In the genomic region with DNA sequence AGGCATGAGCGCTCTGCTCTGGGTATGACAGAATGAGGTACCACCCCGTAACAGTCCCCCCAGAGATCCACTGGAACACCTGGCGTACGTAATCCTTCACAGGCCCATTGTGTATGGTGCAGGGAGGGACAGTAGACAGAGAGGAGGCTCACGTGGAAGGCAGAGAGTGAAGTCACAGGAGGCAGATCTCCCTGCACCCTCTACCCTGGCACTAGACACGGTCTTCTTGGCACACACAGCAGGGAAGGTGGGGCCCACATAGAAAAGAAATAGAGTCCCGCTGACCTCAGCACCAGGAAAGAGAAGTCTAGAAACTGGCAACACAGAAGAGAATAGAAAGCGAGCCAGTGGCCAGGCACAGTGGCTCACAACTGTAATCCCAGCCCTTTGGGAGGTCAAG, we compare ENCODE assay signal across 22 cellular contexts. TPM values are rescaled to one million over a fixed set of nuclear protein-coding genes. Genes with fewer than 3 reads are reported as not detected.
A peak's percentile ranks its signal among the peaks of the same experiment; 100 is the strongest.
DNase-seq lines count a peak whose midpoint lies in the region; ATAC-seq and TF ChIP-seq lines count a peak whose summit lies in the region.
"Had no signal": no experiment of that assay in that cellular context is flagged by ENCODE, and none has a peak within 500 bp of the region (broad histone marks: within the 10 kb centered on the region; RNA-seq: fewer than 3 reads in every experiment).

No MANE protein-coding gene starts in this region.

- H3K36me3 Mint-ChIP-seq in WTC11 (peaks cover 13% of the 10 kb centered on the region), memory B cell (peaks cover 43% of the 10 kb centered on the region)

- H3K4me1 Mint-ChIP-seq in WTC11 = 0 out of 2 replicates have a peak, but pooled peaks cover 3% of the 10 kb centered on the region
- peaks cover 19% of the 10 kb centered on the region for H3K4me1 Mint-ChIP-seq in memory B cell

- peaks cover 9% of the 10 kb centered on the region; the same call in 1 of the 2 replicates for H3K9me3 ChIP-seq in SK-N-SH
- peaks cover 0 to 9% of the 10 kb centered on the region in 2 donors for H3K9me3 ChIP-seq in transverse colon
- peaks cover 0 to 28% (median 7%) of the 10 kb centered on the region in 4 donors for H3K9me3 ChIP-seq in tibial nerve
- H3K9me3 ChIP-seq: SJCRH30 had no signal

- CTCF ChIA-PET in SK-N-SH (lab: Yijun Ruan, JAX) (no interaction called here), WTC11 (lab: Charles Lee) (no interaction called here)

- peak overlapping the region; percentile 85; the same call in 1 of the 2 replicates for H3K27ac Mint-ChIP-seq in WTC11
- no peak overlapping the region for H3K27ac Mint-ChIP-seq in memory B cell
- H3K27ac Mint-ChIP-seq: B cell had no signal

- no peak overlapping the region for H3K27ac ChIP-seq in SK-N-SH (ENCODE audit: low read depth in 2 of 2, low read length in 1 of 2)
- peak overlapping the region in 3 of 4 donors; percentile 8 to 62 (median 57) for H3K27ac ChIP-seq in transverse colon
- no peak overlapping the region for H3K27ac ChIP-seq in tibial nerve
- H3K27ac ChIP-seq: GM23248, SJCRH30 had no signal

- peaks cover 4% of the 10 kb centered on the region for H3F3A ChIP-seq in SK-N-SH (replicated peaks; ENCODE audit: insufficient read depth)

- WGBS in SK-N-SH (ENCODE audit: low lambda C conversion rate) = 95% methylated on average over 8 of the region's 8 CpGs
- WGBS in transverse colon (ENCODE audit: low coverage in 1 of 2), 2 donors = 88% methylated on average over 8 of the region's 8 CpGs; no CpG with 5 or more reads in 1 of the 2 donors
- WGBS in tibial nerve, 2 donors = 86 to 88% methylated on average over 8 of the region's 8 CpGs

- no peaks in the 10 kb centered on the region for H3K27me3 Mint-ChIP-seq in WTC11 (ENCODE audit: low read depth)
- no peaks in the 10 kb centered on the region for H3K27me3 Mint-ChIP-seq in memory B cell
- H3K27me3 Mint-ChIP-seq: B cell had no signal

- H2AFZ ChIP-seq in SK-N-SH (ENCODE audit: low read depth) = no peak overlapping the region
- H2AFZ ChIP-seq: GM23248 had no signal

- TF ChIP-seq EP300 in SK-N-SH (IDR thresholded peaks at IDR 0.05; ENCODE audit: borderline replicate concordance in 1 of 2, low read depth in 1 of 2, low read length in 1 of 2) = no peak
- TF ChIP-seq EP300 in transverse colon (IDR thresholded peaks at IDR 0.05; ENCODE audit: low read depth) = no peak
- TF ChIP-seq EP300 in tibial nerve (IDR thresholded peaks at IDR 0.05) = no peak

- H3K4me1 ChIP-seq in SK-N-SH (ENCODE audit: control insufficient read depth in 1 of 2, insufficient read depth in 2 of 2, low read depth in 1 of 2, low read length in 1 of 2) = no peaks in the 10 kb centered on the region
- peaks cover 0 to 20% (median 9%) of the 10 kb centered on the region in 4 donors for H3K4me1 ChIP-seq in transverse colon
- H3K4me1 ChIP-seq in tibial nerve = no peaks in the 10 kb centered on the region
- H3K4me1 ChIP-seq: SJCRH30 had no signal

- POLR2A ChIA-PET in SK-N-SH (lab: Yijun Ruan, JAX) = interaction anchor here (0.7 kb wide), 1 partner anchor 208 kb away, joined by 4 read pairs; no protein-coding TSS in a partner anchor
- POLR2A ChIA-PET in WTC11 (lab: Charles Lee) = no interaction called here

- peaks cover 8% of the 10 kb centered on the region for H3K9me3 Mint-ChIP-seq in WTC11
- peaks cover 7% of the 10 kb centered on the region for H3K9me3 Mint-ChIP-seq in memory B cell

- peaks cover 15% of the 10 kb centered on the region; the same call in 1 of the 2 replicates for H4K20me1 ChIP-seq in SK-N-SH (ENCODE audit: insufficient read depth)

- H3K9me2 ChIP-seq in SK-N-SH = no peaks in the 10 kb centered on the region

- no peak for TF ChIP-seq RAD21 in SK-N-SH (IDR thresholded peaks at IDR 0.05; ENCODE audit: low read length)

- H3K9ac ChIP-seq in SK-N-SH = no peak overlapping the region
- H3K9ac ChIP-seq: GM23248 had no signal

- TF ChIP-seq CTCF in SK-N-SH (IDR thresholded peaks at IDR 0.05) = no peak
- no peak for TF ChIP-seq CTCF in WTC11 (IDR thresholded peaks at IDR 0.05)
- no peak for TF ChIP-seq CTCF in transverse colon (IDR thresholded peaks at IDR 0.05)
- no peak for TF ChIP-seq CTCF in tibial nerve (IDR thresholded peaks at IDR 0.05)

- no peak for ATAC-seq in SK-N-SH treated with all-trans-retinoic acid at 6 μM for 48 hours
- ATAC-seq in WTC11 = no peak
- no peak for ATAC-seq in memory B cell (ENCODE audit: low read depth)
- ATAC-seq: K562, PC-3 had no signal

- intact Hi-C loops in transverse colon (cut with DNase I; ENCODE audit: low total_unique reads) = no loop called here

- TF ChIP-seq POLR2A in transverse colon (IDR thresholded peaks at IDR 0.05) (no peak), tibial nerve (IDR thresholded peaks at IDR 0.05) (no peak)

- peak; percentile 16 for DNase-seq in SK-N-SH
- no peak for DNase-seq in WTC11 (ENCODE audit: low spot score)
- DNase-seq in memory B cell (ENCODE audit: low spot score in 2 of 2) = no peak
- no peak for DNase-seq in transverse colon
- DNase-seq in KBM-7 = no peak
- no peak for DNase-seq in tibial nerve (ENCODE audit: low spot score in 2 of 2)
- DNase-seq in KG1 (lab: John Stamatoyannopoulos, UW) = no peak
- DNase-seq: 8988T, COR-L47, GDM1, GM23248, MV-4-11, NCI-H1417, NCI-H187, NCI-H226, NCI-H524 treated with DMSO at 0.1 percent for 48 hours, PC-3, RPMI8226, SJCRH30 had no signal

- peaks cover 81% of the 10 kb centered on the region for H3K79me2 ChIP-seq in SK-N-SH (ENCODE audit: insufficient read depth)

- in situ Hi-C loops in transverse colon (cut with MboI; ENCODE audit: low pct_ligation_motif_present in 1 of 4, low pct_unique_long_range_greater_than_20kb in 1 of 4, low sequenced_read_pairs in 3 of 4) = no loop called here
- in situ Hi-C loops in KBM-7 (cut with MboI; ENCODE audit: low pct_unique_long_range_greater_than_20kb, low sequenced_read_pairs) = no loop called here

- H3K4me3 Mint-ChIP-seq in WTC11 (no peak overlapping the region), memory B cell (peak overlapping the region; percentile 12)
- H3K4me3 Mint-ChIP-seq: B cell had no signal

- no peaks in the 10 kb centered on the region for H3K27me3 ChIP-seq in SK-N-SH (ENCODE audit: insufficient read depth)
- no peaks in the 10 kb centered on the region for H3K27me3 ChIP-seq in transverse colon
- H3K27me3 ChIP-seq in tibial nerve = no peaks in the 10 kb centered on the region
- H3K27me3 ChIP-seq: SJCRH30 had no signal

- H3K4me3 ChIP-seq in SK-N-SH (ENCODE audit: low read depth in 2 of 2, low read length in 1 of 2) (no peak overlapping the region), transverse colon (no peak overlapping the region), tibial nerve (no peak overlapping the region)
- H3K4me3 ChIP-seq: GM23248, K562, SJCRH30 had no signal

- H3K36me3 ChIP-seq in SK-N-SH (replicated peaks in 1 of 2; ENCODE audit: control insufficient read depth in 1 of 2, insufficient read depth in 2 of 2, low read length in 1 of 2) (peaks cover 19 to 76% of the 10 kb centered on the region in 2 experiments), transverse colon (peaks cover 0 to 54% (median 27%) of the 10 kb centered on the region in 4 donors), tibial nerve (peaks cover 12 to 99% (median 22%) of the 10 kb centered on the region in 3 donors)

- no peak overlapping the region for H3K4me2 ChIP-seq in SK-N-SH

TF ChIP-seq in SK-N-SH, 30 proteins besides CTCF, POLR2A, EP300 and RAD21 (continues in another document):
- TF ChIP-seq USF1 (IDR thresholded peaks at IDR 0.05; ENCODE audit: borderline replicate concordance, low read depth) = no peak

TF ChIP-seq in SK-N-SH treated with all-trans-retinoic acid at 6 μM for 48 hours, 23 proteins besides CTCF, POLR2A, EP300 and RAD21 (continues in another document):
- TF ChIP-seq ESRRG (CRISPR knock-in tag; IDR thresholded peaks at IDR 0.05) = no peak
- no peak for TF ChIP-seq GLIS3 (CRISPR knock-in tag; IDR thresholded peaks at IDR 0.05)
- no peak for TF ChIP-seq ZNF565 (CRISPR knock-in tag; conservative IDR thresholded peaks at IDR 0.05; ENCODE audit: low read depth)
- no peak for TF ChIP-seq ISL1 (CRISPR knock-in tag; IDR thresholded peaks at IDR 0.05)
- no peak for TF ChIP-seq ZC3H10 (CRISPR knock-in tag; IDR thresholded peaks at IDR 0.05)
- TF ChIP-seq, protein P1, sequence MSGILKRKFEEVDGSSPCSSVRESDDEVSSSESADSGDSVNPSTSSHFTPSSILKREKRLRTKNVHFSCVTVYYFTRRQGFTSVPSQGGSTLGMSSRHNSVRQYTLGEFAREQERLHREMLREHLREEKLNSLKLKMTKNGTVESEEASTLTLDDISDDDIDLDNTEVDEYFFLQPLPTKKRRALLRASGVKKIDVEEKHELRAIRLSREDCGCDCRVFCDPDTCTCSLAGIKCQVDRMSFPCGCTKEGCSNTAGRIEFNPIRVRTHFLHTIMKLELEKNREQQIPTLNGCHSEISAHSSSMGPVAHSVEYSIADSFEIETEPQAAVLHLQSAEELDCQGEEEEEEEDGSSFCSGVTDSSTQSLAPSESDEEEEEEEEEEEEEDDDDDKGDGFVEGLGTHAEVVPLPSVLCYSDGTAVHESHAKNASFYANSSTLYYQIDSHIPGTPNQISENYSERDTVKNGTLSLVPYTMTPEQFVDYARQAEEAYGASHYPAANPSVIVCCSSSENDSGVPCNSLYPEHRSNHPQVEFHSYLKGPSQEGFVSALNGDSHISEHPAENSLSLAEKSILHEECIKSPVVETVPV (CRISPR knock-in tag; IDR thresholded peaks at IDR 0.05) = no peak

TF ChIP-seq in WTC11, 78 proteins besides CTCF, POLR2A, EP300 and RAD21 (continues in another document):
- no peak for TF ChIP-seq EMX1 (CRISPR knock-in tag; IDR thresholded peaks at IDR 0.05)

RNA-seq across cellular contexts. Expression of gene SLC29A4, which starts 51.9 kb away (rescaled TPM):
- polyA plus RNA-seq in SK-N-SH (2012; rRNA removed) = 11.2 and 12.3 TPM in 2 replicates
- polyA plus RNA-seq in SK-N-SH (2012; cell fraction: cytosol; rRNA removed) = 4.4 and 8.9 TPM in 2 replicates
- polyA plus RNA-seq in SK-N-SH (2012; cell fraction: nucleus; rRNA removed) = 18.5 and 19.4 TPM in 2 replicates
- total RNA-seq in WTC11 (2021) = 11.8 to 14.4 TPM (median 11.9 TPM) in 3 replicates
- total RNA-seq in transverse colon = 10 to 100 TPM in 1 of 4 donors, 1 to 10 TPM in 2, under 1 TPM in 1; 0.60 to 36.3 (median 2.6) TPM
- 1 to 10 TPM; 1.4 to 6.3 (median 2.7) TPM for total RNA-seq in tibial nerve

Comparison
In these comparisons a context has a peak if more than half of its experiments do, and no peak if none do; other contexts are left out.
1. H3K27ac ChIP-seq: peak in transverse colon (3 of 4); none in SK-N-SH (0 of 2) and tibial nerve (0 of 4).